In the genomic region with DNA sequence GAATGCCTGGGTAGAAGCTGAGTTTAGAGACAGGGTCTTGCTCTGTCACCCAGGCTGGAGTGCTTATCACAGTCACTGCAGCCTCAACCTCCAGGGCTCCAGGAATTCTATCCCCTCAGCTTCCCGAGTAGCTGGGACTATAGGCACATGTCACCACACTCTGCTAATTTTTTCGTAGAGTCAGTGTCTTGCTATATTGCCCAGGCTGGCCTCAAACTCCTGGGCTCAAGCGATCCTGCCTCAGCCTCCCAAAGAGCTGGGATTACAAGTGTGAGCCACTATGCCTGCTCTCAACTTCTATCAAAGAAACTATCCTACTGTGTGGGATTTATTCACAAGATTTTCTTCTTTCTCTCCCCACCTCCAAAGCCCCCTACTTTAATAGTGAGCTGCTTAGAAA, we compare ENCODE assay signal across 36 cellular contexts. TPM values are rescaled to one million over a fixed set of nuclear protein-coding genes. Genes with fewer than 3 reads are reported as not detected.
"Had no signal": no experiment of that assay in that cellular context is flagged by ENCODE, and none has a peak within 500 bp of the region (broad histone marks: within the 10 kb centered on the region; RNA-seq: fewer than 3 reads in every experiment).

No MANE protein-coding gene starts in this region.

- DNase-seq: activated B cell treated with CpG ODN at 0.5 μM for 24 hours; activated CD4-positive, alpha-beta memory T cell treated with anti-CD3 and anti-CD28 coated beads for 36 hours; activated CD4-positive, alpha-beta T cell treated with anti-CD3 and anti-CD28 coated beads for 4 hours; activated CD4-positive, alpha-beta T cell treated with anti-CD3 and anti-CD28 coated beads, Interleukin-2, amount 10 ng/mL, durations not matched to agents 24 days and 14 days; activated CD4-positive, alpha-beta T cell treated with anti-CD3 and anti-CD28 coated beads, Interleukin-2, amount 50 U/mL, for 1 hour; activated CD4-positive, alpha-beta T cell treated with anti-CD3 and anti-CD28 coated beads, Interleukin-2, amount 50 U/mL, for 4 hours; activated CD4-positive, CD25-positive, alpha-beta regulatory T cell treated with anti-CD3 and anti-CD28 coated beads, Interleukin-2, amount 50 U/mL, for 72 hours; activated CD8-positive, alpha-beta memory T cell treated with anti-CD3 and anti-CD28 coated beads, Interleukin-2, amount 50 U/mL, for 4 hours; activated CD8-positive, alpha-beta T cell treated with anti-CD3 and anti-CD28 coated beads for 36 hours; activated effector memory CD4-positive, alpha-beta T cell treated with anti-CD3 and anti-CD28 coated beads, Interleukin-2, amount 50 U/mL, for 16 hours; activated gamma-delta T cell treated with Interleukin-2 at 50 U/mL for 16 hours; activated naive CD4-positive, alpha-beta T cell; activated naive CD4-positive, alpha-beta T cell treated with anti-CD3 and anti-CD28 coated beads for 36 hours; activated naive CD4-positive, alpha-beta T cell treated with anti-CD3 and anti-CD28 coated beads, Interleukin-2, amount 50 U/mL, for 16 hours; activated naive CD8-positive, alpha-beta T cell treated with anti-CD3 and anti-CD28 coated beads for 36 hours; activated T-cell treated with anti-CD3 and anti-CD28 coated beads for 4 hours; activated T-cell treated with anti-CD3 and anti-CD28 coated beads, Interleukin-2, amount 50 U/mL, for 1 hour; activated T-cell treated with anti-CD3 and anti-CD28 coated beads, Interleukin-2, amount 50 U/mL, for 4 hours; activated T-cell treated with anti-CD3 and anti-CD28 coated beads, Interleukin-2, amount 50 U/mL, for 72 hours; adrenal gland; amniotic stem cell; aorta; body of pancreas; brain microvascular endothelial cell; central memory CD4-positive, alpha-beta T cell; T-cell; T-helper 2 cell; T-helper 9 cell; WERI-Rb-1 had no signal

- H3K27ac ChIP-seq: adrenal gland, body of pancreas, brain microvascular endothelial cell, breast epithelium, WERI-Rb-1 had no signal

- H3K36me3 Mint-ChIP-seq: activated CD4-positive, alpha-beta memory T cell treated with anti-CD3 and anti-CD28 coated beads for 36 hours; activated naive CD4-positive, alpha-beta T cell treated with anti-CD3 and anti-CD28 coated beads, Interleukin-2, amount 50 U/mL, for 72 hours; activated naive CD8-positive, alpha-beta T cell treated with anti-CD3 and anti-CD28 coated beads for 36 hours; T-cell had no signal

- ATAC-seq: activated CD8-positive, alpha-beta T cell treated with anti-CD3 and anti-CD28 coated beads for 36 hours; activated naive CD4-positive, alpha-beta T cell treated with anti-CD3 and anti-CD28 coated beads, Interleukin-2, amount 50 U/mL, for 72 hours; activated T-cell treated with anti-CD3 and anti-CD28 coated beads, Interleukin-2, amount 50 U/mL, for 4 hours; activated T-cell treated with anti-CD3 and anti-CD28 coated beads, Interleukin-2, amount 50 U/mL, for 72 hours; activated T-helper 17 cell treated with anti-CD3 and anti-CD28 coated beads, Interleukin-2, amount 50 U/mL, for 72 hours; body of pancreas; T-cell had no signal

- H3K36me3 ChIP-seq: adrenal gland, brain microvascular endothelial cell, breast epithelium, WERI-Rb-1 had no signal

- H3K27me3 Mint-ChIP-seq: activated CD4-positive, alpha-beta memory T cell treated with anti-CD3 and anti-CD28 coated beads for 36 hours; activated CD4-positive, alpha-beta T cell treated with anti-CD3 and anti-CD28 coated beads, Interleukin-2, amount 10 ng/mL, durations not matched to agents 24 days and 14 days; activated CD8-positive, alpha-beta T cell treated with anti-CD3 and anti-CD28 coated beads for 36 hours; activated naive CD8-positive, alpha-beta T cell treated with anti-CD3 and anti-CD28 coated beads for 36 hours; T-cell had no signal

- H3K9me3 ChIP-seq: adrenal gland, body of pancreas, breast epithelium had no signal

- H3K4me3 ChIP-seq: adrenal gland, body of pancreas, breast epithelium had no signal

- H3K4me1 ChIP-seq: body of pancreas, breast epithelium had no signal

- H3K27ac Mint-ChIP-seq: activated B cell treated with CpG ODN at 0.5 μM for 24 hours; activated CD4-positive, alpha-beta memory T cell treated with anti-CD3 and anti-CD28 coated beads for 36 hours; activated CD4-positive, alpha-beta T cell treated with anti-CD3 and anti-CD28 coated beads, Interleukin-2, amount 10 ng/mL, durations not matched to agents 24 days and 14 days; activated CD8-positive, alpha-beta T cell treated with anti-CD3 and anti-CD28 coated beads for 36 hours; activated naive CD4-positive, alpha-beta T cell treated with anti-CD3 and anti-CD28 coated beads for 36 hours; activated naive CD4-positive, alpha-beta T cell treated with anti-CD3 and anti-CD28 coated beads, Interleukin-2, amount 50 U/mL, for 72 hours; activated naive CD8-positive, alpha-beta T cell treated with anti-CD3 and anti-CD28 coated beads for 36 hours; activated T-cell treated with anti-CD3 and anti-CD28 coated beads, Interleukin-2, amount 50 U/mL, for 72 hours; activated T-helper 1 cell treated with anti-CD3 and anti-CD28 coated beads, Interleukin-12 subunit alpha, Interleukin-12 subunit beta, Interleukin-2, Interleukin-4 antibody, amounts not matched to agents 30 ng/mL and 10 ng/mL and 1 ng/mL, durations not matched to agents 14 hours and 24 hours and 36 hours; activated T-helper 17 cell treated with anti-CD3 and anti-CD28 coated beads, Interleukin-2, amount 50 U/mL, for 72 hours; T-cell; T-helper 2 cell treated with Interferon-gamma antibody and Interleukin-4, amounts not matched to agents 5 μg/mL and 100 μg/mL, for 36 hours had no signal

- H3K4me3 Mint-ChIP-seq: activated B cell treated with CpG ODN at 0.5 μM for 24 hours; activated CD4-positive, alpha-beta memory T cell treated with anti-CD3 and anti-CD28 coated beads for 36 hours; activated CD4-positive, alpha-beta T cell treated with anti-CD3 and anti-CD28 coated beads, Interleukin-2, amount 10 ng/mL, durations not matched to agents 24 days and 14 days; activated CD8-positive, alpha-beta T cell treated with anti-CD3 and anti-CD28 coated beads for 36 hours; activated naive CD4-positive, alpha-beta T cell treated with anti-CD3 and anti-CD28 coated beads for 36 hours; activated naive CD8-positive, alpha-beta T cell treated with anti-CD3 and anti-CD28 coated beads for 36 hours; activated T-cell treated with anti-CD3 and anti-CD28 coated beads, Interleukin-2, amount 50 U/mL, for 4 hours; activated T-cell treated with anti-CD3 and anti-CD28 coated beads, Interleukin-2, amount 50 U/mL, for 72 hours; activated T-helper 1 cell treated with anti-CD3 and anti-CD28 coated beads, Interleukin-12 subunit alpha, Interleukin-12 subunit beta, Interleukin-2, Interleukin-4 antibody, amounts not matched to agents 30 ng/mL and 10 ng/mL and 1 ng/mL, durations not matched to agents 14 hours and 24 hours and 36 hours; activated T-helper 17 cell treated with anti-CD3 and anti-CD28 coated beads, Interleukin-2, amount 50 U/mL, for 72 hours; T-cell; T-helper 2 cell treated with Interferon-gamma antibody and Interleukin-4, amounts not matched to agents 5 μg/mL and 100 μg/mL, for 36 hours had no signal

- H3K4me1 Mint-ChIP-seq: activated B cell treated with CpG ODN at 0.5 μM for 24 hours; activated CD4-positive, alpha-beta T cell treated with anti-CD3 and anti-CD28 coated beads, Interleukin-2, amount 10 ng/mL, durations not matched to agents 24 days and 14 days; activated naive CD8-positive, alpha-beta T cell treated with anti-CD3 and anti-CD28 coated beads for 36 hours; activated T-helper 17 cell treated with anti-CD3 and anti-CD28 coated beads, Interleukin-2, amount 50 U/mL, for 72 hours; T-cell had no signal

- H3K27me3 ChIP-seq: adrenal gland, body of pancreas, brain microvascular endothelial cell, breast epithelium had no signal

RNA-seq across cellular contexts. Expression of a gene that starts 15.7 kb away (rescaled TPM):
- total RNA-seq: activated CD4-positive, alpha-beta memory T cell treated with anti-CD3 and anti-CD28 coated beads for 36 hours; activated CD4-positive, alpha-beta T cell treated with anti-CD3 and anti-CD28 coated beads, Interleukin-2, amount 10 ng/mL, durations not matched to agents 24 days and 14 days; activated CD8-positive, alpha-beta memory T cell treated with anti-CD3 and anti-CD28 coated beads for 36 hours; activated CD8-positive, alpha-beta T cell treated with anti-CD3 and anti-CD28 coated beads for 36 hours; activated naive CD4-positive, alpha-beta T cell treated with anti-CD3 and anti-CD28 coated beads for 36 hours; activated naive CD4-positive, alpha-beta T cell treated with anti-CD3 and anti-CD28 coated beads, Interleukin-2, amount 50 U/mL, for 72 hours; activated T-helper 1 cell treated with anti-CD3 and anti-CD28 coated beads, Interleukin-12 subunit alpha, Interleukin-12 subunit beta, Interleukin-2, Interleukin-4 antibody, amounts not matched to agents 30 ng/mL and 10 ng/mL and 1 ng/mL, durations not matched to agents 14 hours and 24 hours and 36 hours; T-helper 1 cell treated with Interleukin-12 subunit alpha and Interleukin-12 subunit beta and Interleukin-4 antibody, amounts not matched to agents 30 ng/mL and 1 ng/mL, for 36 hours had no signal
